ENCODE assay signal across 1 cellular context in genomic region chr14:103480595-103480994, GRCh38.
TF ChIP-seq lines count a peak whose summit lies in the region.

No MANE protein-coding gene starts in this region.

TF ChIP-seq in K562, 482 proteins besides CTCF, POLR2A, EP300 and RAD21 (continued from another document):
- TF ChIP-seq ZNF655 (CRISPR knock-in tag; IDR thresholded peaks at IDR 0.05) (no peak), FOXJ3 (CRISPR knock-in tag; IDR thresholded peaks at IDR 0.05) (no peak), GTF3C2 (IDR thresholded peaks at IDR 0.05; ENCODE audit: borderline replicate concordance, extremely low read depth, insufficient read length) (no peak), ZNF311 (CRISPR knock-in tag; IDR thresholded peaks at IDR 0.05) (no peak)
